Comparison of ENCODE assay signal across 9 cellular contexts in the genomic region with DNA sequence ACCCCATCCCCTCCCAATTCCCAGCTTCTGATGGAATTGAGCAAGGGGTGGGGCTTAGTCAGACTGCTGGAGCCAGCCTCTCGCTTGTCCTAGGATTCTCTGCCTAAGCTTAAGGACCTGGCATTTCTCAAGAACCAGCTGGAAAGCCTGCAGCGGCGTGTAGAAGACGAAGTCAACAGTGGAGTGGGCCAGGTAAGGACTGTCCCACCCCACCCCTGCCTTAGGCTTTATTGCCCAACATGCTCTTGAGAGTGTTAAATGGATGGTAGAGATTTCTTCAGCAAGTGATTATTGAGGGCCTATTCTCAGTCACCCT. TPM values are rescaled to one million over a fixed set of nuclear protein-coding genes. Genes with fewer than 3 reads are reported as not detected.
DNase-seq lines count a peak whose midpoint lies in the region; ATAC-seq and TF ChIP-seq lines count a peak whose summit lies in the region.
"Had no signal": no experiment of that assay in that cellular context is flagged by ENCODE, and none has a peak within 500 bp of the region (broad histone marks: within the 10 kb centered on the region; RNA-seq: fewer than 3 reads in every experiment).

No MANE protein-coding gene starts in this region.

- peaks cover 22% of the 10 kb centered on the region for H3K4me1 ChIP-seq in SJSA1 (replicated peaks)
- peaks cover 60 to 85% (median 75%) of the 10 kb centered on the region in 4 donors for H3K4me1 ChIP-seq in esophagus muscularis mucosa

- TF ChIP-seq CTCF in GM12864 (IDR thresholded peaks at IDR 0.05; ENCODE audit: low read depth, low read length, missing control alignments) (no peak), esophagus muscularis mucosa (IDR thresholded peaks at IDR 0.05) (no peak), retinal pigment epithelial cell (conservative IDR thresholded peaks at IDR 0.05; ENCODE audit: low read depth, low read length) (no peak)

- H3K27me3 ChIP-seq in SJSA1 (replicated peaks), result no peaks in the 10 kb centered on the region
- H3K27me3 ChIP-seq in esophagus muscularis mucosa, result no peaks in the 10 kb centered on the region

- DNase-seq in GM12864 (ENCODE audit: low read depth) (no peak), SJSA1 (ENCODE audit: low read depth in 1 of 2, low spot score in 2 of 2) (no peak), esophagus muscularis mucosa (ENCODE audit: extremely low spot score) (no peak), retinal pigment epithelial cell (ENCODE audit: low read depth) (no peak), AML-193 (lab: John Stamatoyannopoulos, UW) (no peak)
- DNase-seq: foreskin melanocyte had no signal

- intact Hi-C loops in esophagus muscularis mucosa (cut with DNase I), result loop anchor here (5.0 kb wide), 1 partner anchor 72 kb away; the partner anchor contains the start of gene TMCO6

- TF ChIP-seq POLR2A in esophagus muscularis mucosa (IDR thresholded peaks at IDR 0.05; ENCODE audit: low read depth), result no peak

- TF ChIP-seq EP300 in esophagus muscularis mucosa (IDR thresholded peaks at IDR 0.05), result no peak

- peaks cover 55% of the 10 kb centered on the region for H3K36me3 ChIP-seq in SJSA1
- H3K36me3 ChIP-seq in esophagus muscularis mucosa, result peaks cover 0 to 60% (median 44%) of the 10 kb centered on the region in 4 donors

- H3K27ac ChIP-seq in SJSA1, result no peak overlapping the region
- peak overlapping the region; percentile 90 to 94 (median 92) for H3K27ac ChIP-seq in esophagus muscularis mucosa (replicated peaks in 1 of 4)

- H3K9me3 ChIP-seq in SJSA1 (replicated peaks), result no peaks in the 10 kb centered on the region
- H3K9me3 ChIP-seq in esophagus muscularis mucosa, result no peaks in the 10 kb centered on the region

- H3K4me3 ChIP-seq in GM12864 (ENCODE audit: low read depth, low read length) (peak overlapping the region; percentile 80), SJSA1 (peak overlapping the region; percentile 58), esophagus muscularis mucosa (peak overlapping the region; percentile 68 to 96 (median 74)), retinal pigment epithelial cell (ENCODE audit: low read length) (peak overlapping the region; percentile 97)

- WGBS in esophagus muscularis mucosa, result 79% methylated on average over 4 of the region's 4 CpGs

- no peak for ATAC-seq in GM18870 (IDR thresholded peaks at IDR 0.05; ENCODE audit: unreplicated experiment)
- ATAC-seq in GM18909 (IDR thresholded peaks at IDR 0.05; ENCODE audit: poor library complexity, unreplicated experiment), result no peak
- no peak for ATAC-seq in GM21381 (IDR thresholded peaks at IDR 0.05; ENCODE audit: unreplicated experiment)

RNA-seq across cellular contexts. Expression of gene SLC35A4, which starts 1.1 kb away (rescaled TPM):
- total RNA-seq in SJSA1 (2014; rRNA removed; shearing (Covaris generic)), result 56.7 and 65.8 TPM in 2 replicates
- 10 to 100 TPM; 27.8 to 45.1 (median 36.6) TPM for total RNA-seq in esophagus muscularis mucosa

RNA-seq across cellular contexts. Expression of gene APBB3, which starts 1.3 kb away (rescaled TPM):
- total RNA-seq in SJSA1 (2014; rRNA removed; shearing (Covaris generic)), result 12.0 and 16.2 TPM in 2 replicates
- 10 to 100 TPM in 3 of 4 donors, 1 to 10 TPM in 1; 6.8 to 12.5 (median 11.8) TPM for total RNA-seq in esophagus muscularis mucosa

RNA-seq across cellular contexts. Expression of gene SRA1, which starts 8.5 kb away (rescaled TPM):
- total RNA-seq in SJSA1 (2014; rRNA removed; shearing (Covaris generic)), result 76.0 and 81.9 TPM in 2 replicates
- 10 to 100 TPM; 17.4 to 29.2 (median 24.7) TPM for total RNA-seq in esophagus muscularis mucosa

RNA-seq across cellular contexts. Expression of gene EIF4EBP3, which starts 18.3 kb away (rescaled TPM):
- total RNA-seq in SJSA1 (2014; rRNA removed; shearing (Covaris generic)), result 1.4 TPM in 1 of 2 replicates, not detected in the other
- total RNA-seq in esophagus muscularis mucosa, result 10 to 100 TPM in 1 of 4 donors, 1 to 10 TPM in 3; 7.8 to 25.3 (median 9.2) TPM
